ENCODE assay signal across 8 cellular contexts in the genomic region with DNA sequence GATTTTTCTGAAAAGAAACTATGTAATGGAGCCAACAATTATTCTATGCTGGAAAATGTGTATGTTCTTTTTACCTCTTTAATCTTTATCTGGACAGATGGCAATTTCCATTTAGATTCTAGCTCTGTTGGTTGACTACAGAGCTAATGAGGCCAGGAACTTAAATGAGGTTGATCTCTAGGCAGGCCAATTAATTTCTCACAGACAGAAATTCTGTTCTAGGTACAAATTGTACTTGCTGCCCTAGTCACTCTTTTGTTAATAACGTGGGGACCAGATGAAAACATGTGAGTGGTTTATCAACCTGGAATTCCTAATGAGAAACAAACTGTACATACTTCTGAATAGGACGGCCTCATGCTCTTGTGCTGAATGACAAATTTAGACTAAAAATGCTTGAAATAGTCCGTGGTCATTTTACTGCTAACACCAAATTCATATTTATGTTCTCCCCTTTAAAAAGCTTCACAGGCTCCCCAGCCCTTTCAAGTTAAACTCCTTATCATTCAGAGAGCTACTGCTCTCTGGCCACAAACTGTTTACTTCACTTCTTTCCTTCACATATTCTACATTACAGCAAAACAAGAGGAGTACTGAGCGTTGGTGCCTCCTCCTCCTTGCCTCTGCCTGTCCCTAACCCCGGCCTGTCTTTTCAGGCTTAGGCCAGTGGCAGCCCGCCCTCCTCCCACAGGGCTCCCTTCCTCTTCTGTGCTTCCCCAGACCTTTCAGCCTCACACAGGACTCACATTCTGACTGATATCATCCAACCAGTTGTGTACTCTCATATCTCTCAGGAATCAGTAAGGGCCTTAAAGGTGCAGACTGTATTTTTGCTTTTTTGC. TPM values are rescaled to one million over a fixed set of nuclear protein-coding genes. Genes with fewer than 3 reads are reported as not detected.
DNase-seq lines count a peak whose midpoint lies in the region; ATAC-seq, FAIRE-seq and TF ChIP-seq lines count a peak whose summit lies in the region.

No MANE protein-coding gene starts in this region.

- TF ChIP-seq CTCF in HFFc6 (IDR thresholded peaks at IDR 0.05) (no peak), body of pancreas (IDR thresholded peaks at IDR 0.05) (no peak), thyroid gland (IDR thresholded peaks at IDR 0.05) (no peak)

- TF ChIP-seq POLR2A in body of pancreas (IDR thresholded peaks at IDR 0.05) (no peak), thyroid gland (IDR thresholded peaks at IDR 0.05) (no peak)

- peaks cover 18% of the 10 kb centered on the region for H3K4me1 Mint-ChIP-seq in HFFc6 (ENCODE audit: low read depth)

- 16 to 22% methylated on average over 6 of the region's 6 CpGs for WGBS in body of pancreas, 2 donors
- WGBS in thyroid gland, 2 donors, result 56 to 58% methylated on average over 6 of the region's 6 CpGs
- 45 to 65% (median 54%) methylated on average over 6 of the region's 6 CpGs for WGBS in small intestine, 3 donors

- H3K36me3 Mint-ChIP-seq in HFFc6 (ENCODE audit: low read depth), result no peaks in the 10 kb centered on the region

- H3K27me3 ChIP-seq in body of pancreas (no peaks in the 10 kb centered on the region), thyroid gland (no peaks in the 10 kb centered on the region), small intestine (ENCODE audit: control insufficient read depth in 2 of 2, insufficient read depth in 2 of 2, low read length in 2 of 2) (no peaks in the 10 kb centered on the region)

- ATAC-seq in GM18867 (IDR thresholded peaks at IDR 0.05; ENCODE audit: unreplicated experiment) (peak; percentile 82), body of pancreas (peak; percentile 59), left colon (peak; percentile 26)

- H3K9me3 ChIP-seq in body of pancreas (no peaks in the 10 kb centered on the region), thyroid gland (no peaks in the 10 kb centered on the region), small intestine (ENCODE audit: control insufficient read depth, low read depth) (no peaks in the 10 kb centered on the region)

- H3K9me3 Mint-ChIP-seq in HFFc6, result no peaks in the 10 kb centered on the region

- peak overlapping the region; percentile 1; the same call in 1 of the 2 replicates for H3K4me3 Mint-ChIP-seq in HFFc6

- FAIRE-seq in small intestine (lab: Jason Lieb, UNC), result no peak

- DNase-seq in HFFc6, result no peak
- peak; percentile 96 for DNase-seq in NCI-H1694 treated with DMSO at 0.1 percent for 48 hours (lab: John Stamatoyannopoulos, UW)
- DNase-seq in body of pancreas, result peak in 3 of 4 donors; percentile 22 to 59 (median 50)
- DNase-seq in left colon, result peak; percentile 31 to 33
- peak; percentile 23 to 32 for DNase-seq in thyroid gland
- no peak for DNase-seq in RKO (ENCODE audit: low spot score)
- no peak for DNase-seq in small intestine

- H3K27ac ChIP-seq in body of pancreas (peak overlapping the region in 3 of 4 donors; percentile 43 to 69 (median 66)), thyroid gland (peak overlapping the region; percentile 29 to 61 (median 29)), small intestine (ENCODE audit: low read depth in 1 of 2, low read length in 1 of 2) (peak overlapping the region in 1 of 2 donors; percentile 85)

- H3K27me3 Mint-ChIP-seq in HFFc6 (ENCODE audit: insufficient read depth), result no peaks in the 10 kb centered on the region

- H3K4me1 ChIP-seq in body of pancreas (peaks cover 22% of the 10 kb centered on the region), thyroid gland (peaks cover 0 to 21% of the 10 kb centered on the region in 2 donors), small intestine (ENCODE audit: control insufficient read depth in 2 of 2, insufficient read depth in 1 of 2, low read depth in 1 of 2, low read length in 1 of 2) (peaks cover 0 to 5% of the 10 kb centered on the region in 2 donors)

- H3K36me3 ChIP-seq in body of pancreas (replicated peaks in 1 of 2; ENCODE audit: insufficient read depth in 1 of 2, low read depth in 2 of 2) (peaks cover 0 to 1% of the 10 kb centered on the region in 2 donors), thyroid gland (no peaks in the 10 kb centered on the region), small intestine (ENCODE audit: control insufficient read depth in 2 of 2, insufficient read depth in 2 of 2, low read length in 2 of 2) (no peaks in the 10 kb centered on the region)

- H3K27ac Mint-ChIP-seq in HFFc6, result peak overlapping the region; percentile 57

- H3K4me3 ChIP-seq in body of pancreas (no peak overlapping the region), thyroid gland (replicated peaks in 1 of 3) (no peak overlapping the region), small intestine (ENCODE audit: low read depth in 1 of 2, low read length in 2 of 2) (no peak overlapping the region)

- intact Hi-C loops in body of pancreas (cut with DNase I), result no loop called here
- intact Hi-C loops in left colon (cut with DNase I, micrococcal nuclease), result loop anchor here in 1 of 2 donors (10.0 kb wide), 1 partner anchor 127 kb away; no protein-coding TSS in a partner anchor
- intact Hi-C loops in thyroid gland (cut with DNase I), result no loop called here

RNA-seq across cellular contexts. Expression of gene DTNBP1, which starts 41.4 kb away (rescaled TPM):
- 10 to 100 TPM; 10.4 to 15.3 (median 13.9) TPM for total RNA-seq in HFFc6 (2021; fragmentation: NEBNext Ultra II Directional; extraction: Animal tissue kit (Norgen Biotek cat#: 25700))
- 1 to 10 TPM; 3.3 to 5.2 TPM for total RNA-seq in body of pancreas
- total RNA-seq in left colon, result 10 to 100 TPM; 21.0 to 26.9 TPM
- 10 to 100 TPM; 10.3 to 19.2 (median 12.2) TPM for total RNA-seq in thyroid gland
- polyA plus RNA-seq in small intestine, result 10 to 100 TPM; 12.7 to 20.4 (median 17.0) TPM

Comparison
In these comparisons a context has a peak if more than half of its experiments do, and no peak if none do; other contexts are left out.
1. ATAC-seq: peak in every context shown above with its lines; median percentile 82 in GM18867; 59 in body of pancreas; 26 in left colon.
2. DNase-seq: peak in NCI-H1694 treated with DMSO at 0.1 percent for 48 hours (single experiment), body of pancreas (3 of 4), left colon (2 of 2) and thyroid gland (2 of 2); none in HFFc6 (single experiment), RKO (single experiment) and small intestine (single experiment).